1 cellular context compared by ENCODE assay signal in genomic region chr10:49173201-49173772, GRCh38.
TF ChIP-seq lines count a peak whose summit lies in the region.

No MANE protein-coding gene starts in this region.

TF ChIP-seq in K562, 482 proteins besides CTCF, POLR2A, EP300 and RAD21 (continued from another document):
- TF ChIP-seq, protein P1, sequence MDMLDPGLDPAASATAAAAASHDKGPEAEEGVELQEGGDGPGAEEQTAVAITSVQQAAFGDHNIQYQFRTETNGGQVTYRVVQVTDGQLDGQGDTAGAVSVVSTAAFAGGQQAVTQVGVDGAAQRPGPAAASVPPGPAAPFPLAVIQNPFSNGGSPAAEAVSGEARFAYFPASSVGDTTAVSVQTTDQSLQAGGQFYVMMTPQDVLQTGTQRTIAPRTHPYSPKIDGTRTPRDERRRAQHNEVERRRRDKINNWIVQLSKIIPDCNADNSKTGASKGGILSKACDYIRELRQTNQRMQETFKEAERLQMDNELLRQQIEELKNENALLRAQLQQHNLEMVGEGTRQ (CRISPR knock-in tag; IDR thresholded peaks at IDR 0.05) = no peak
- peak; percentile 79 for TF ChIP-seq EGR1 (conservative IDR thresholded peaks at IDR 0.05)
- TF ChIP-seq FOSL1 (tag; conservative IDR thresholded peaks at IDR 0.05) = peak; percentile 80
- TF ChIP-seq, protein P2, sequence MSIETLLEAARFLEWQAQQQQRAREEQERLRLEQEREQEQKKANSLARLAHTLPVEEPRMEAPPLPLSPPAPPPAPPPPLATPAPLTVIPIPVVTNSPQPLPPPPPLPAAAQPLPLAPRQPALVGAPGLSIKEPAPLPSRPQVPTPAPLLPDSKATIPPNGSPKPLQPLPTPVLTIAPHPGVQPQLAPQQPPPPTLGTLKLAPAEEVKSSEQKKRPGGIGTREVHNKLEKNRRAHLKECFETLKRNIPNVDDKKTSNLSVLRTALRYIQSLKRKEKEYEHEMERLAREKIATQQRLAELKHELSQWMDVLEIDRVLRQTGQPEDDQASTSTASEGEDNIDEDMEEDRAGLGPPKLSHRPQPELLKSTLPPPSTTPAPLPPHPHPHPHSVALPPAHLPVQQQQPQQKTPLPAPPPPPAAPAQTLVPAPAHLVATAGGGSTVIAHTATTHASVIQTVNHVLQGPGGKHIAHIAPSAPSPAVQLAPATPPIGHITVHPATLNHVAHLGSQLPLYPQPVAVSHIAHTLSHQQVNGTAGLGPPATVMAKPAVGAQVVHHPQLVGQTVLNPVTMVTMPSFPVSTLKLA (conservative IDR thresholded peaks at IDR 0.05) = peak in 1 of 2 experiments; percentile 54; a peak in 1 of 4 replicates
- TF ChIP-seq HMG20B (CRISPR knock-in tag; IDR thresholded peaks at IDR 0.05) = no peak
- TF ChIP-seq DPF2 (IDR thresholded peaks at IDR 0.05) = peak; percentile 88
- TF ChIP-seq ZNF324 (CRISPR knock-in tag; IDR thresholded peaks at IDR 0.05) = 0 out of 2 replicates have a peak, but pooled peaks have one; percentile 29
- TF ChIP-seq ZSCAN32 (CRISPR knock-in tag; IDR thresholded peaks at IDR 0.05) = no peak
- TF ChIP-seq ILF3 (IDR thresholded peaks at IDR 0.05; ENCODE audit: borderline replicate concordance) = no peak
- peak; percentile 46; the same call in 1 of the 2 replicates for TF ChIP-seq SMARCA5 (IDR thresholded peaks at IDR 0.05)
